13 cellular contexts compared by ENCODE assay signal in the genomic region with DNA sequence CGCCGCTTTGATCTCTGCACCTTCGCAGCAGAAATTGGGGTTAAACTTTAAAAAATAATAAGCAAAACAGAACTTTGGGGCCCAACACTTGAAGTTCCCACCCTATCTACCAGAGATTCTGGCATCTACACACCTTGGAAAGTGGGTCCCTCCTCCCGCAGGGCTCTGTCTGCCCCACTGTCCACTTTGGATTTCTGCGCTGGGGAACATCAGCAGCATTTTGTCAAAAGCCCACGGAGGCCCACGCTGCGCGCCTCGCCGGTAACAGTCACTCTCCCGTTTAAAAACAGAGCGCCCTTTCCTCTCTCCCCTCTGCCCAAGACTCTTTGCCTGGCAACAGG. TPM values are rescaled to one million over a fixed set of nuclear protein-coding genes. Genes with fewer than 3 reads are reported as not detected.
A peak's percentile ranks its signal among the peaks of the same experiment; 100 is the strongest.
DNase-seq lines count a peak whose midpoint lies in the region; ATAC-seq and TF ChIP-seq lines count a peak whose summit lies in the region.
"Had no signal": no experiment of that assay in that cellular context is flagged by ENCODE, and none has a peak within 500 bp of the region (broad histone marks: within the 10 kb centered on the region; RNA-seq: fewer than 3 reads in every experiment).

No MANE protein-coding gene starts in this region.

- TF ChIP-seq CTCF in glutamatergic neuron (IDR thresholded peaks at IDR 0.05; ENCODE audit: partially characterized antibody, unreplicated experiment) (no peak), neural progenitor cell (IDR thresholded peaks at IDR 0.05) (no peak), RWPE1 (conservative IDR thresholded peaks at IDR 0.05; ENCODE audit: low read depth) (no peak)

- H3K4me1 ChIP-seq in CD4-positive, alpha-beta memory T cell (ENCODE audit: insufficient read depth, low read length), result peaks cover 8% of the 10 kb centered on the region
- H3K4me1 ChIP-seq in neural progenitor cell, result no peaks in the 10 kb centered on the region

- peak overlapping the region in 6 of 8 donors; percentile 7 to 71 (median 52) for H3K4me3 Mint-ChIP-seq in CD4-positive, alpha-beta memory T cell
- H3K4me3 Mint-ChIP-seq in IgD-negative memory B cell (peak overlapping the region; percentile 18 to 83 (median 62)), glutamatergic neuron (ENCODE audit: unreplicated experiment) (peak overlapping the region; percentile 54), neural progenitor cell (peak overlapping the region; percentile 85)
- H3K4me3 Mint-ChIP-seq: activated CD4-positive, alpha-beta T cell treated with anti-CD3 and anti-CD28 coated beads, Interleukin-2, amount 10 ng/mL, durations not matched to agents 7 days and 5 days had no signal

- no peaks in the 10 kb centered on the region for H3K9me3 ChIP-seq in CD4-positive, alpha-beta memory T cell (ENCODE audit: control insufficient read depth in 1 of 2, low read length in 2 of 2)
- no peaks in the 10 kb centered on the region for H3K9me3 ChIP-seq in neural progenitor cell (ENCODE audit: low read depth)

- H2AFZ ChIP-seq in neural progenitor cell (replicated peaks), result no peak overlapping the region
- H2AFZ ChIP-seq: PC-9 had no signal

- no peak overlapping the region for H3K9ac ChIP-seq in neural progenitor cell

- peaks cover 6 to 15% (median 11%) of the 10 kb centered on the region in 4 donors for H3K4me1 Mint-ChIP-seq in CD4-positive, alpha-beta memory T cell
- H3K4me1 Mint-ChIP-seq in IgD-negative memory B cell (peaks cover 0 to 4% (median 3%) of the 10 kb centered on the region in 3 donors), glutamatergic neuron (ENCODE audit: low read depth, unreplicated experiment) (no peaks in the 10 kb centered on the region), neural progenitor cell (peaks cover 17% of the 10 kb centered on the region)

- peaks cover 0 to 2% (median 0%) of the 10 kb centered on the region in 8 donors for H3K9me3 Mint-ChIP-seq in CD4-positive, alpha-beta memory T cell
- H3K9me3 Mint-ChIP-seq in IgD-negative memory B cell, result peaks cover 0 to 2% (median 0%) of the 10 kb centered on the region in 3 donors
- peaks cover 10% of the 10 kb centered on the region for H3K9me3 Mint-ChIP-seq in glutamatergic neuron (ENCODE audit: unreplicated experiment)
- no peaks in the 10 kb centered on the region for H3K9me3 Mint-ChIP-seq in neural progenitor cell
- H3K9me3 Mint-ChIP-seq: activated CD4-positive, alpha-beta T cell treated with anti-CD3 and anti-CD28 coated beads, Interleukin-2, amount 10 ng/mL, durations not matched to agents 7 days and 5 days had no signal

- H3K27me3 ChIP-seq in CD4-positive, alpha-beta memory T cell (ENCODE audit: insufficient read depth, low read length), result peaks cover 29% of the 10 kb centered on the region
- H3K27me3 ChIP-seq in neural progenitor cell, result peaks cover 99% of the 10 kb centered on the region

- H3K27me3 Mint-ChIP-seq in CD4-positive, alpha-beta memory T cell, result peaks cover 44 to 67% of the 10 kb centered on the region in 2 donors
- H3K27me3 Mint-ChIP-seq in IgD-negative memory B cell (peaks cover 71% of the 10 kb centered on the region), glutamatergic neuron (ENCODE audit: unreplicated experiment) (peaks cover 29% of the 10 kb centered on the region), neural progenitor cell (ENCODE audit: insufficient read depth, low read depth) (peaks cover 53% of the 10 kb centered on the region)

- peaks cover 15% of the 10 kb centered on the region for H4K20me1 ChIP-seq in neural progenitor cell (ENCODE audit: low read depth)

- no peaks in the 10 kb centered on the region for H3K36me3 Mint-ChIP-seq in CD4-positive, alpha-beta memory T cell
- H3K36me3 Mint-ChIP-seq in IgD-negative memory B cell (no peaks in the 10 kb centered on the region), glutamatergic neuron (ENCODE audit: unreplicated experiment) (no peaks in the 10 kb centered on the region), neural progenitor cell (no peaks in the 10 kb centered on the region)

- DNase-seq in CD4-positive, alpha-beta memory T cell, result no peak
- no peak for DNase-seq in glutamatergic neuron
- no peak for DNase-seq in neural progenitor cell (ENCODE audit: low spot score)
- no peak for DNase-seq in NK-92 (lab: John Stamatoyannopoulos, UW; ENCODE audit: unreplicated experiment)
- DNase-seq in RWPE1 (ENCODE audit: low spot score), result no peak

- no peak overlapping the region for H3K27ac Mint-ChIP-seq in CD4-positive, alpha-beta memory T cell
- H3K27ac Mint-ChIP-seq in IgD-negative memory B cell (peak overlapping the region in 1 of 3 donors; percentile 39), glutamatergic neuron (ENCODE audit: unreplicated experiment) (no peak overlapping the region), neural progenitor cell (no peak overlapping the region)
- H3K27ac Mint-ChIP-seq: activated CD4-positive, alpha-beta T cell treated with anti-CD3 and anti-CD28 coated beads, Interleukin-2, amount 10 ng/mL, durations not matched to agents 7 days and 5 days had no signal

- H3K36me3 ChIP-seq in CD4-positive, alpha-beta memory T cell (ENCODE audit: insufficient read depth, low read length), result no peaks in the 10 kb centered on the region
- H3K36me3 ChIP-seq in neural progenitor cell, result no peaks in the 10 kb centered on the region

- ATAC-seq in HG03342 (IDR thresholded peaks at IDR 0.05; ENCODE audit: unreplicated experiment), result no peak
- no peak for ATAC-seq in GM18520 (IDR thresholded peaks at IDR 0.05; ENCODE audit: unreplicated experiment)

- no peaks in the 10 kb centered on the region for H3K79me2 ChIP-seq in neural progenitor cell (ENCODE audit: low read depth)

- no peak overlapping the region for H3K27ac ChIP-seq in CD4-positive, alpha-beta memory T cell (ENCODE audit: low read depth, low read length)
- H3K27ac ChIP-seq in neural progenitor cell, result no peak overlapping the region
- H3K27ac ChIP-seq in RWPE1, result no peak overlapping the region
- H3K27ac ChIP-seq: HL-60, PC-9 had no signal

- CTCF ChIA-PET in CD4-positive, alpha-beta memory T cell (lab: Charles Lee; ENCODE audit: partially characterized antibody), result no interaction called here
- CTCF ChIA-PET in RWPE1 (lab: Yijun Ruan, JAX), result interaction anchor here (0.8 kb wide), 1 partner anchor 9 kb away, joined by 3 read pairs; no protein-coding TSS in a partner anchor

- POLR2A ChIA-PET in CD4-positive, alpha-beta memory T cell (lab: Charles Lee; ENCODE audit: partially characterized antibody), result no interaction called here
- POLR2A ChIA-PET in RWPE1 (lab: Yijun Ruan, JAX; ENCODE audit: low non-redundant PET), result no interaction called here

- H3K4me2 ChIP-seq in neural progenitor cell, result peak overlapping the region; percentile 81
- H3K4me2 ChIP-seq: PC-9 had no signal

- H3K4me3 ChIP-seq in CD4-positive, alpha-beta memory T cell (ENCODE audit: low read length in 2 of 2), result no peak overlapping the region
- H3K4me3 ChIP-seq in neural progenitor cell, result peak overlapping the region; percentile 71
- H3K4me3 ChIP-seq: lung, PC-9 had no signal

- intact Hi-C loops in CD4-positive, alpha-beta memory T cell (cut with micrococcal nuclease), result no loop called here

- peaks cover 13% of the 10 kb centered on the region for H3F3A ChIP-seq in neural progenitor cell (ENCODE audit: low read depth)

RNA-seq across cellular contexts. Expression of a gene that starts 0.7 kb away (rescaled TPM):
- not detected for total RNA-seq in CD4-positive, alpha-beta memory T cell
- not detected for polyA plus RNA-seq in CD4-positive, alpha-beta memory T cell
- polyA plus RNA-seq in IgD-negative memory B cell, result not detected
- total RNA-seq in glutamatergic neuron (ENCODE audit: unreplicated experiment), result not detected
- total RNA-seq in neural progenitor cell (ENCODE audit: low replicate concordance), result 0.12 TPM in 1 of 2 replicates, not detected in the other
- total RNA-seq: activated CD4-positive, alpha-beta T cell treated with anti-CD3 and anti-CD28 coated beads, Interleukin-2, amount 10 ng/mL, durations not matched to agents 7 days and 5 days; PC-9; T-helper 1 cell treated with Interleukin-12 subunit alpha and Interleukin-12 subunit beta and Interleukin-4 antibody, amounts not matched to agents 30 ng/mL and 1 ng/mL, for 36 hours had no signal

RNA-seq across cellular contexts. Expression of a gene that starts 32.2 kb away (rescaled TPM):
- total RNA-seq in CD4-positive, alpha-beta memory T cell, result not detected
- not detected for polyA plus RNA-seq in CD4-positive, alpha-beta memory T cell
- polyA plus RNA-seq in IgD-negative memory B cell, result 0.14 TPM
- total RNA-seq in glutamatergic neuron (ENCODE audit: unreplicated experiment) (1.7 TPM), neural progenitor cell (ENCODE audit: low replicate concordance) (1.1 and 1.7 TPM in 2 replicates)
- total RNA-seq: activated CD4-positive, alpha-beta T cell treated with anti-CD3 and anti-CD28 coated beads, Interleukin-2, amount 10 ng/mL, durations not matched to agents 7 days and 5 days; T-helper 1 cell treated with Interleukin-12 subunit alpha and Interleukin-12 subunit beta and Interleukin-4 antibody, amounts not matched to agents 30 ng/mL and 1 ng/mL, for 36 hours had no signal
